Comparison of ENCODE assay signal across 2 cellular contexts in genomic region chr4:82432596-82432995, GRCh38.
TF ChIP-seq lines count a peak whose summit lies in the region.

No MANE protein-coding gene starts in this region.

TF ChIP-seq in SK-N-SH, 30 proteins besides CTCF, POLR2A, EP300 and RAD21:
- TF ChIP-seq NFIC (IDR thresholded peaks at IDR 0.05; ENCODE audit: borderline replicate concordance): no peak
- TF ChIP-seq ZBTB33 (IDR thresholded peaks at IDR 0.05; ENCODE audit: borderline replicate concordance, low read depth): no peak
- TF ChIP-seq, protein P1, sequence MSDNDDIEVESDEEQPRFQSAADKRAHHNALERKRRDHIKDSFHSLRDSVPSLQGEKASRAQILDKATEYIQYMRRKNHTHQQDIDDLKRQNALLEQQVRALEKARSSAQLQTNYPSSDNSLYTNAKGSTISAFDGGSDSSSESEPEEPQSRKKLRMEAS (IDR thresholded peaks at IDR 0.05; ENCODE audit: low read depth): no peak
- TF ChIP-seq TCF12 (IDR thresholded peaks at IDR 0.05): no peak
- TF ChIP-seq SIN3A (IDR thresholded peaks at IDR 0.05; ENCODE audit: borderline replicate concordance, low read depth, low read length): no peak
- no peak for TF ChIP-seq FOXJ3 (CRISPR knock-in tag; IDR thresholded peaks at IDR 0.05)

TF ChIP-seq in SK-N-SH treated with all-trans-retinoic acid at 6 μM for 48 hours, 23 proteins besides CTCF, POLR2A, EP300 and RAD21:
- TF ChIP-seq PPARA (CRISPR knock-in tag; IDR thresholded peaks at IDR 0.05; ENCODE audit: borderline replicate concordance): no peak
- no peak for TF ChIP-seq SNAI2 (CRISPR knock-in tag; IDR thresholded peaks at IDR 0.05)
- no peak for TF ChIP-seq ZC3H10 (CRISPR knock-in tag; IDR thresholded peaks at IDR 0.05)
- TF ChIP-seq CREB5 (CRISPR knock-in tag; IDR thresholded peaks at IDR 0.05; ENCODE audit: low read depth): no peak
- no peak for TF ChIP-seq GLIS3 (CRISPR knock-in tag; IDR thresholded peaks at IDR 0.05)
- no peak for TF ChIP-seq RARB (CRISPR knock-in tag; IDR thresholded peaks at IDR 0.05)
- no peak for TF ChIP-seq BACH2 (CRISPR knock-in tag; IDR thresholded peaks at IDR 0.05; ENCODE audit: borderline replicate concordance)
- no peak for TF ChIP-seq ESRRG (CRISPR knock-in tag; IDR thresholded peaks at IDR 0.05)
- no peak for TF ChIP-seq TCF4 (CRISPR knock-in tag; IDR thresholded peaks at IDR 0.05; ENCODE audit: borderline replicate concordance)
- no peak for TF ChIP-seq ISL1 (CRISPR knock-in tag; IDR thresholded peaks at IDR 0.05)
- no peak for TF ChIP-seq ZNF565 (CRISPR knock-in tag; conservative IDR thresholded peaks at IDR 0.05; ENCODE audit: low read depth)
- TF ChIP-seq, protein P2, sequence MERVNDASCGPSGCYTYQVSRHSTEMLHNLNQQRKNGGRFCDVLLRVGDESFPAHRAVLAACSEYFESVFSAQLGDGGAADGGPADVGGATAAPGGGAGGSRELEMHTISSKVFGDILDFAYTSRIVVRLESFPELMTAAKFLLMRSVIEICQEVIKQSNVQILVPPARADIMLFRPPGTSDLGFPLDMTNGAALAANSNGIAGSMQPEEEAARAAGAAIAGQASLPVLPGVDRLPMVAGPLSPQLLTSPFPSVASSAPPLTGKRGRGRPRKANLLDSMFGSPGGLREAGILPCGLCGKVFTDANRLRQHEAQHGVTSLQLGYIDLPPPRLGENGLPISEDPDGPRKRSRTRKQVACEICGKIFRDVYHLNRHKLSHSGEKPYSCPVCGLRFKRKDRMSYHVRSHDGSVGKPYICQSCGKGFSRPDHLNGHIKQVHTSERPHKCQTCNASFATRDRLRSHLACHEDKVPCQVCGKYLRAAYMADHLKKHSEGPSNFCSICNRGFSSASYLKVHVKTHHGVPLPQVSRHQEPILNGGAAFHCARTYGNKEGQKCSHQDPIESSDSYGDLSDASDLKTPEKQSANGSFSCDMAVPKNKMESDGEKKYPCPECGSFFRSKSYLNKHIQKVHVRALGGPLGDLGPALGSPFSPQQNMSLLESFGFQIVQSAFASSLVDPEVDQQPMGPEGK (CRISPR knock-in tag; IDR thresholded peaks at IDR 0.05; ENCODE audit: borderline replicate concordance): no peak
- no peak for TF ChIP-seq CSDC2 (CRISPR knock-in tag; IDR thresholded peaks at IDR 0.05)
TF ChIP-seq in SK-N-SH treated with all-trans-retinoic acid at 6 μM for 48 hours: peak in this region for 0.
